In the genomic region with DNA sequence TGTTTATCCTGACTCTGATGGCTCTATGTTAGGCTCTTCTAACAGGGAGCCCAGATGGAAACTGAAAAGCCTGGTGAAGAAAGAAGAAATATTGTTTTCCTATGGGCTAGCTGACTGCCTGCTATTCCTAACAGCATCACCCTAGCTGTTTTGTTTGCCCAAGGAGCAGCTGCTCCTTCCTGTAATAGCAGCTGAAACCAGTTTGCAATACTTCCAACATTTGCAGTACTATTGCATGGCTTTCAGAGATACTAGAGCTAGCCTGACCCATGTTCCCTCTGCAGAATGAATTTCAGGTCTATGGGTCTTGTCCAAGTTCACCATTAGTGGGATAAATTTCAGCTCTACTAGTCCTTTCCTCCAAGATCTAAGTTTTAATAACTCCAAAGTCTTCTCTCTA, we compare ENCODE assay signal across 11 cellular contexts.
DNase-seq lines count a peak whose midpoint lies in the region; ATAC-seq, FAIRE-seq and TF ChIP-seq lines count a peak whose summit lies in the region.
"Had no signal": no experiment of that assay in that cellular context is flagged by ENCODE, and none has a peak within 500 bp of the region (broad histone marks: within the 10 kb centered on the region; RNA-seq: fewer than 3 reads in every experiment).

No MANE protein-coding gene starts in this region.

- peak; percentile 75 for FAIRE-seq in keratinocyte (lab: Jason Lieb, UNC)

- POLR2A ChIA-PET in AG04450 (lab: Yijun Ruan, JAX): no interaction called here

- H3K36me3 ChIP-seq in keratinocyte (ENCODE audit: control insufficient read depth in 2 of 2, extremely low read depth in 1 of 2, insufficient read depth in 2 of 2, low read length in 2 of 2): peaks cover 0 to 5% of the 10 kb centered on the region in 2 experiments

- no peak overlapping the region for H2AFZ ChIP-seq in keratinocyte (ENCODE audit: control insufficient read depth, low read length)

- TF ChIP-seq CTCF in AG04450 (IDR thresholded peaks at IDR 0.05; ENCODE audit: low read depth, low read length): no peak
- TF ChIP-seq CTCF in keratinocyte (optimal IDR thresholded peaks at IDR 0.05 in 1 of 3, IDR thresholded peaks at IDR 0.05 in 1 of 3, conservative IDR thresholded peaks at IDR 0.05 in 1 of 3; ENCODE audit: extremely low read depth in 1 of 3, insufficient read depth in 2 of 3, low read length in 3 of 3): no peak
- TF ChIP-seq CTCF in GM20000 (IDR thresholded peaks at IDR 0.05; ENCODE audit: extremely low read depth, missing control alignments): no peak

- no peak overlapping the region for H3K9ac ChIP-seq in keratinocyte (ENCODE audit: control insufficient read depth, extremely low read depth, insufficient read depth, low read length)

- H4K20me1 ChIP-seq in keratinocyte (ENCODE audit: control insufficient read depth, extremely low read depth, insufficient read depth, low read length): no peaks in the 10 kb centered on the region

- in situ Hi-C loops in SK-MEL-5 (cut with HindIII; ENCODE audit: low pct_unique_long_range_greater_than_20kb, low sequenced_read_pairs): no loop called here

- H3K9me1 ChIP-seq in keratinocyte (ENCODE audit: control insufficient read depth, extremely low read depth, insufficient read depth, low read length): no peaks in the 10 kb centered on the region

- no peak overlapping the region for H3K4me2 ChIP-seq in keratinocyte (ENCODE audit: control insufficient read depth, extremely low read depth, insufficient read depth, low read depth, low read length)

- H3K9me3 ChIP-seq in AG04450 (ENCODE audit: control insufficient read depth, insufficient read depth, low read length) (no peaks in the 10 kb centered on the region), keratinocyte (ENCODE audit: control insufficient read depth, low read depth, low read length) (no peaks in the 10 kb centered on the region)

- peaks cover 41% of the 10 kb centered on the region for H3K4me1 ChIP-seq in keratinocyte (ENCODE audit: control insufficient read depth, extremely low read depth, insufficient read depth, low read length)

- H3K27ac ChIP-seq in AG04450 (ENCODE audit: low read depth, low read length) (no peak overlapping the region), keratinocyte (ENCODE audit: control insufficient read depth, insufficient read depth, low read length) (no peak overlapping the region)

- H3K4me3 ChIP-seq in AG04450 (ENCODE audit: low read depth, low read length): no peak overlapping the region
- H3K4me3 ChIP-seq in keratinocyte (ENCODE audit: control insufficient read depth in 2 of 3, extremely low read depth in 1 of 3, insufficient read depth in 2 of 3, low read depth in 1 of 3, low read length in 3 of 3): no peak overlapping the region

- H3K27me3 ChIP-seq in AG04450 (ENCODE audit: control insufficient read depth, insufficient read depth, low read length) (no peaks in the 10 kb centered on the region), keratinocyte (ENCODE audit: control insufficient read depth, extremely low read depth, insufficient read depth, low read length) (no peaks in the 10 kb centered on the region)

- no peak for ATAC-seq in GM21526 (IDR thresholded peaks at IDR 0.05; ENCODE audit: low FRiP score, unreplicated experiment)

- dilution Hi-C loops in keratinocyte (cut with MboI; ENCODE audit: extremely low pct_ligation_motif_present, low sequenced_read_pairs): no loop called here

- DNase-seq in AG04450 (ENCODE audit: low read depth, low spot score): peak; percentile 36
- DNase-seq in HT-29 (ENCODE audit: low spot score): peak; percentile 78
- DNase-seq in SK-MEL-5 (ENCODE audit: low read depth, low spot score): peak; percentile 38
- DNase-seq in keratinocyte (ENCODE audit: low read depth, low spot score): no peak
- DNase-seq in stimulated activated CD8-positive, alpha-beta memory T cell treated with anti-CD3 and anti-CD28 coated beads, Interleukin-4, amount 100 ng/mL, for 48 hours: no peak
- no peak for DNase-seq in SKM-1 treated with dmso at 0.1 percent for 144 hours (lab: John Stamatoyannopoulos, UW; ENCODE audit: unreplicated experiment)
- DNase-seq in GM20000 (ENCODE audit: low spot score): no peak
- DNase-seq: activated gamma-delta T cell, endodermal cell, KBM-7 had no signal

- peaks cover 97% of the 10 kb centered on the region for H3K79me2 ChIP-seq in keratinocyte (ENCODE audit: control insufficient read depth, insufficient read depth, low read length)

- CTCF ChIA-PET in AG04450 (lab: Charles Lee): interaction anchor here (0.6 to 5.8 kb wide), 10 partner anchors 10 to 1005 kb away, joined by 3 to 29 read pairs (median 8); no protein-coding TSS in a partner anchor

Comparison
In these comparisons a context has a peak if more than half of its experiments do, and no peak if none do; other contexts are left out.
1. DNase-seq: peak in AG04450 (single experiment), HT-29 (single experiment) and SK-MEL-5 (single experiment); none in keratinocyte (single experiment), stimulated activated CD8-positive, alpha-beta memory T cell treated with anti-CD3 and anti-CD28 coated beads, Interleukin-4, amount 100 ng/mL, for 48 hours (single experiment), SKM-1 treated with dmso at 0.1 percent for 144 hours (single experiment) and GM20000 (single experiment).